ENCODE assay signal across 8 cellular contexts in genomic region chr11:72589802-72590761, GRCh38.
DNase-seq lines count a peak whose midpoint lies in the region; ATAC-seq, FAIRE-seq and TF ChIP-seq lines count a peak whose summit lies in the region.

No MANE protein-coding gene starts in this region.

- H3K56ac ChIP-seq in H1 (replicated peaks; ENCODE audit: insufficient read length, low read depth, low read length): no peak overlapping the region

- H2BK120ac ChIP-seq in H1 (replicated peaks; ENCODE audit: low read depth, low read length): no peak overlapping the region

- no peaks in the 10 kb centered on the region for H3K36me3 Mint-ChIP-seq in nephron (ENCODE audit: low read depth)

- CTCF ChIA-PET in AG04449 (lab: Yijun Ruan, JAX): interaction anchor here (0.9 to 9.8 kb wide), 10 partner anchors 9 to 119 kb away, joined by 3 to 116 read pairs (median 22); no protein-coding TSS in a partner anchor
- CTCF ChIA-PET in H1 (lab: Charles Lee; ENCODE audit: partially characterized antibody): interaction anchor here (0.6 to 14.6 kb wide), 23 partner anchors 9 to 587 kb away, joined by 3 to 552 read pairs (median 5); partner anchors contain the start of genes PDE2A and STARD10

- no peak overlapping the region for H2BK20ac ChIP-seq in H1 (ENCODE audit: low read length)

- H3K4me1 ChIP-seq in H1 (replicated peaks in 1 of 4; ENCODE audit: control insufficient read depth in 3 of 4, insufficient read depth in 4 of 4, low read length in 3 of 4): peaks cover 4 to 22% (median 14%) of the 10 kb centered on the region in 4 experiments

- no peaks in the 10 kb centered on the region for H3K36me3 ChIP-seq in H1 (ENCODE audit: control insufficient read depth in 2 of 4, insufficient read depth in 4 of 4, low read length in 3 of 4)

- no peak overlapping the region for H3K27ac Mint-ChIP-seq in nephron

- peak; percentile 60 to 67 for TF ChIP-seq RAD21 in H1 (IDR thresholded peaks at IDR 0.05 in 1 of 2, conservative IDR thresholded peaks at IDR 0.05 in 1 of 2; ENCODE audit: low read depth in 2 of 2, low read length in 2 of 2)

- no peaks in the 10 kb centered on the region for H3K9me3 ChIP-seq in H1 (ENCODE audit: insufficient read depth in 2 of 2, low read depth in 1 of 2, low read length in 1 of 2)

- H3K4me1 Mint-ChIP-seq in nephron: peaks cover 21% of the 10 kb centered on the region

- H2BK12ac ChIP-seq in H1 (ENCODE audit: low read depth, low read length): no peak overlapping the region

- peaks cover 0 to 1% of the 10 kb centered on the region in 2 experiments for H4K20me1 ChIP-seq in H1 (replicated peaks in 1 of 2; ENCODE audit: control insufficient read depth in 1 of 2, insufficient read depth in 2 of 2, low read length in 2 of 2)

- no peak for TF ChIP-seq POLR2A in H1 (IDR thresholded peaks at IDR 0.05; ENCODE audit: control extremely low read depth in 1 of 2, low read depth in 2 of 2, low read length in 2 of 2)

- TF ChIP-seq CTCF in AG04449 (IDR thresholded peaks at IDR 0.05; ENCODE audit: insufficient read depth, low read length, missing control alignments) (peak; percentile 39), H1 (IDR thresholded peaks at IDR 0.05; ENCODE audit: control extremely low read depth in 1 of 3, insufficient read depth in 1 of 3, low read depth in 1 of 3, low read length in 3 of 3) (peak; percentile 59 to 72 (median 71)), nephron (IDR thresholded peaks at IDR 0.05; ENCODE audit: unreplicated experiment in 3 of 3) (peak; percentile 55 to 70 (median 59))

- WGBS in H1 (ENCODE audit: extremely low coverage in 1 of 2, insufficient coverage in 1 of 2, insufficient read length in 1 of 2, insufficient replicate concordance in 2 of 2, low coverage in 1 of 2, low lambda C conversion rate in 2 of 2, missing lambda C conversion rate in 1 of 2), 2 experiments: 4% methylated on average over 46 of the region's 74 CpGs; no CpG with 5 or more reads in 1 of the 2 experiments

- no peak overlapping the region for H4K8ac ChIP-seq in H1 (ENCODE audit: extremely low read depth, insufficient read depth, low read length)

- H3K4me3 Mint-ChIP-seq in nephron: peak overlapping the region; percentile 24 to 80 (median 52)

- no peaks in the 10 kb centered on the region for H3K79me2 ChIP-seq in H1 (ENCODE audit: control insufficient read depth in 1 of 2, insufficient read depth in 2 of 2, low read length in 2 of 2)

- H3K79me1 ChIP-seq in H1 (ENCODE audit: low read depth, low read length): no peaks in the 10 kb centered on the region

- H3K23me2 ChIP-seq in H1 (ENCODE audit: low read depth, low read length): peaks cover 5% of the 10 kb centered on the region; the same call in 1 of the 2 replicates

- POLR2A ChIA-PET in AG04449 (lab: Yijun Ruan, JAX) (no interaction called here), H1 (lab: Charles Lee; ENCODE audit: partially characterized antibody) (interaction anchor here (1.0 to 1.8 kb wide), 5 partner anchors 8 to 94 kb away, joined by 3 to 10 read pairs (median 4); no protein-coding TSS in a partner anchor)

- H3K4me2 ChIP-seq in H1 (ENCODE audit: insufficient read depth in 1 of 2, low read depth in 2 of 2, low read length in 2 of 2): peak overlapping the region; percentile 55 to 87

- no peak overlapping the region for H3K23ac ChIP-seq in H1 (ENCODE audit: insufficient read length)

- H4K5ac ChIP-seq in H1 (ENCODE audit: insufficient read length, low read depth, low read length): no peak overlapping the region

- H3K9ac ChIP-seq in H1 (replicated peaks in 1 of 4; ENCODE audit: extremely low read depth in 1 of 4, low read depth in 3 of 4, low read length in 3 of 4): no peak overlapping the region

- DNase-seq in AG04449 (ENCODE audit: low read depth, low spot score): no peak
- peak; percentile 27 for DNase-seq in HK-2 (ENCODE audit: unreplicated experiment)
- peak; percentile 38 to 45 for DNase-seq in activated CD4-positive, alpha-beta T cell treated with anti-CD3 and anti-CD28 coated beads for 4 hours
- peak in 1 of 2 experiments; percentile 88 for DNase-seq in H1 (ENCODE audit: low read depth in 1 of 2, low spot score in 2 of 2)
- DNase-seq in epidermal melanocyte (ENCODE audit: insufficient read length, low spot score): no peak

- H3K27me3 ChIP-seq in H1 (replicated peaks in 1 of 4; ENCODE audit: control insufficient read depth in 3 of 4, extremely low read depth in 1 of 4, insufficient read depth in 3 of 4, low read length in 3 of 4): peaks cover 21 to 73% (median 57%) of the 10 kb centered on the region in 4 experiments

- H3K9me3 Mint-ChIP-seq in nephron: no peaks in the 10 kb centered on the region

- no peak overlapping the region for H2BK15ac ChIP-seq in H1 (ENCODE audit: low read length)

- H3K27ac ChIP-seq in H1 (ENCODE audit: low read depth, low read length): no peak overlapping the region

- no peak overlapping the region for H4K91ac ChIP-seq in H1 (replicated peaks; ENCODE audit: insufficient read length, low read length)

- H3K4ac ChIP-seq in H1 (replicated peaks; ENCODE audit: insufficient read length, low read depth, low read length): no peak overlapping the region

- no peak for TF ChIP-seq EP300 in H1 (IDR thresholded peaks at IDR 0.05; ENCODE audit: borderline replicate concordance in 1 of 2, low read depth in 2 of 2, low read length in 2 of 2)

- peak overlapping the region; percentile 43; the same call in 1 of the 2 replicates for H2AFZ ChIP-seq in H1 (ENCODE audit: low read length)

- no peak for FAIRE-seq in H1 (lab: Jason Lieb, UNC)

- H2BK5ac ChIP-seq in H1 (ENCODE audit: low read depth, low read length): no peak overlapping the region

- H3K4me3 ChIP-seq in AG04449 (ENCODE audit: low read depth, low read length) (no peak overlapping the region), H1 (ENCODE audit: extremely low read depth in 1 of 4, insufficient read depth in 2 of 4, low read depth in 3 of 4, low read length in 4 of 4) (peak overlapping the region; percentile 45 to 73 (median 65))

- ATAC-seq in GM21381 (IDR thresholded peaks at IDR 0.05; ENCODE audit: unreplicated experiment) (no peak), HG03135 (IDR thresholded peaks at IDR 0.05; ENCODE audit: unreplicated experiment) (no peak)

- H3K18ac ChIP-seq in H1 (ENCODE audit: extremely low read depth, low read length): peak overlapping the region; percentile 80

- H3K14ac ChIP-seq in H1 (ENCODE audit: insufficient read length): no peak overlapping the region

- H3K27me3 Mint-ChIP-seq in nephron (ENCODE audit: low read depth): peaks cover 99% of the 10 kb centered on the region

- no peak overlapping the region for H2AK5ac ChIP-seq in H1 (ENCODE audit: low read depth, low read length)

TF ChIP-seq in H1, 55 proteins besides CTCF, POLR2A, EP300 and RAD21 (continues in another document):
- TF ChIP-seq JUND (IDR thresholded peaks at IDR 0.05; ENCODE audit: low read length) (no peak), E2F6 (IDR thresholded peaks at IDR 0.05) (no peak), PHF8 (conservative IDR thresholded peaks at IDR 0.05; ENCODE audit: low read depth, low read length) (0 out of 2 replicates have a peak, but pooled peaks have one; percentile 27), BACH1 (IDR thresholded peaks at IDR 0.05; ENCODE audit: low read length) (no peak), SAP30 (IDR thresholded peaks at IDR 0.05; ENCODE audit: insufficient read depth, insufficient replicate concordance, low read length) (no peak), SP1 (IDR thresholded peaks at IDR 0.05; ENCODE audit: low read depth, low read length) (no peak), SUZ12 (IDR thresholded peaks at IDR 0.05; ENCODE audit: low read length) (peak; percentile 64), NRF1 (IDR thresholded peaks at IDR 0.05; ENCODE audit: low read depth, low read length) (no peak), CHD1 (IDR thresholded peaks at IDR 0.05; ENCODE audit: low read depth, low read length) (no peak), ZNF274 (IDR thresholded peaks at IDR 0.05; ENCODE audit: borderline replicate concordance, extremely low read depth, low read length) (no peak), KDM4A (IDR thresholded peaks at IDR 0.05; ENCODE audit: low read depth, low read length, severe bottlenecking) (peak; percentile 93), RXRA (IDR thresholded peaks at IDR 0.05; ENCODE audit: insufficient read depth, low read depth, low read length) (no peak), SRF (IDR thresholded peaks at IDR 0.05; ENCODE audit: low read depth, low read length) (no peak), YY1 (IDR thresholded peaks at IDR 0.05; ENCODE audit: low read depth, low read length) (0 out of 2 replicates have a peak, but pooled peaks have one; percentile 14), SIN3A (conservative IDR thresholded peaks at IDR 0.05 in 1 of 2, IDR thresholded peaks at IDR 0.05 in 1 of 2; ENCODE audit: low read depth in 1 of 2, low read length in 2 of 2) (0 out of 4 replicates have a peak, but pooled peaks of 1 of the 2 experiments have one; percentile 20), EGR1 (IDR thresholded peaks at IDR 0.05; ENCODE audit: borderline replicate concordance, low read depth, low read length) (peak; percentile 43; the same call in 1 of the 2 replicates), GABPA (IDR thresholded peaks at IDR 0.05; ENCODE audit: borderline replicate concordance, insufficient read depth, low read length) (peak; percentile 12; the same call in 1 of the 2 replicates), CEBPB (IDR thresholded peaks at IDR 0.05; ENCODE audit: low read depth, low read length) (no peak), EZH2 (IDR thresholded peaks at IDR 0.05; ENCODE audit: low read depth, low read length, severe bottlenecking) (peak; percentile 68), TAF1 (IDR thresholded peaks at IDR 0.05; ENCODE audit: low read depth, low read length) (no peak)
- TF ChIP-seq, protein P1, sequence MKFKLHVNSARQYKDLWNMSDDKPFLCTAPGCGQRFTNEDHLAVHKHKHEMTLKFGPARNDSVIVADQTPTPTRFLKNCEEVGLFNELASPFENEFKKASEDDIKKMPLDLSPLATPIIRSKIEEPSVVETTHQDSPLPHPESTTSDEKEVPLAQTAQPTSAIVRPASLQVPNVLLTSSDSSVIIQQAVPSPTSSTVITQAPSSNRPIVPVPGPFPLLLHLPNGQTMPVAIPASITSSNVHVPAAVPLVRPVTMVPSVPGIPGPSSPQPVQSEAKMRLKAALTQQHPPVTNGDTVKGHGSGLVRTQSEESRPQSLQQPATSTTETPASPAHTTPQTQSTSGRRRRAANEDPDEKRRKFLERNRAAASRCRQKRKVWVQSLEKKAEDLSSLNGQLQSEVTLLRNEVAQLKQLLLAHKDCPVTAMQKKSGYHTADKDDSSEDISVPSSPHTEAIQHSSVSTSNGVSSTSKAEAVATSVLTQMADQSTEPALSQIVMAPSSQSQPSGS (IDR thresholded peaks at IDR 0.05; ENCODE audit: low read length): peak; percentile 55; the same call in 1 of the 2 replicates

Comparison
In these comparisons a context has a peak if more than half of its experiments do, and no peak if none do; other contexts are left out.
1. DNase-seq: peak in HK-2 (single experiment) and activated CD4-positive, alpha-beta T cell treated with anti-CD3 and anti-CD28 coated beads for 4 hours (2 of 2); none in AG04449 (single experiment) and epidermal melanocyte (single experiment).
2. Peak in every context shown above with its lines, with median percentiles within 50 percentile points of each other: CTCF ChIP-seq.